In the genomic region with DNA sequence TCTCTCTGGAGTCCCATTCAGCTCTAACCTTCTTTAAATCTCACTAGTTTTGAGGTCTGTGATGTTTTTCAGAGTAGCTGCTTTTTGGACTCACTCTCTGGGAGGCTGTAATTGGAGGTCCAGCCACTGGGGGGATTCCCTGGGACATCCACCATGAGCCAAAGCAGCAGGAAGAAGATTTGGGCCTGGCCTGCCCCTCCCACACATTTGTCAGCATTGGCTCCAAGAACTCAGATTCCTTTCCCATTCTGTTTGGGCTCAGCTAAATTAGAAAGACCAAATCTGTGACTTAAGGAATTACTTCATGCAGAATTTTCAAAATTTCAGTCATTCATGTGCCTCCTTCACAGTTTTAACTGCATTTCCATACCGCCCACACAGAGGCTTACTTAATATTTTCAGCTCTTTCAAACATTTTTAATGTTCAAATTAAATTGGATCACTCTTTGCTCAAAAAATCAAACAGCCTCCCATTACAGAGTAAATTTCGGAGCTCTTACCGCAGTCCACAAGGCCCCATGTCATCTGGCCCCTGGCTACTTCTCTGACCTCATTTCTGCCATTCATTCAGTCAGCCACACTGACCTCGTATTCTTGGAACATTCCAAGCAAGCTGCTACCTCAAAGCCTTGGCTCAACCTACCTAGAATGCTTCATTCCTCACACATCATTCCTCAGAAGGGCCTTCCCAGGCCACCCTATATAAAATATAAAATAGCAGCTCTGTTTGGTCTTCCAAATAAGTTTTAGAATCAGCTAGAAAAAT, we compare ENCODE assay signal across 9 cellular contexts. TPM values are rescaled to one million over a fixed set of nuclear protein-coding genes. Genes with fewer than 3 reads are reported as not detected.
DNase-seq lines count a peak whose midpoint lies in the region; ATAC-seq and TF ChIP-seq lines count a peak whose summit lies in the region.
"Had no signal": no experiment of that assay in that cellular context is flagged by ENCODE, and none has a peak within 500 bp of the region (broad histone marks: within the 10 kb centered on the region; RNA-seq: fewer than 3 reads in every experiment).

No MANE protein-coding gene starts in this region.

- peak; percentile 12; the same call in 1 of the 2 replicates for ATAC-seq in IMR-90 (ENCODE audit: low read depth)
- no peak for ATAC-seq in CD4-positive, alpha-beta T cell (ENCODE audit: poor library complexity)

- H4K5ac ChIP-seq in IMR-90 (ENCODE audit: low read depth, low read length): peak overlapping the region; percentile 27; the same call in 1 of the 2 replicates

- peak overlapping the region; percentile 51 for H2AK9ac ChIP-seq in IMR-90 (replicated peaks; ENCODE audit: low read depth, low read length, poor library complexity)

- no peaks in the 10 kb centered on the region for H3K9me3 ChIP-seq in IMR-90 (ENCODE audit: control insufficient read depth, insufficient read depth, low read length)
- H3K9me3 ChIP-seq in mammary epithelial cell (replicated peaks; ENCODE audit: insufficient read depth, low read length): no peaks in the 10 kb centered on the region
- H3K9me3 ChIP-seq in mesenchymal stem cell (ENCODE audit: control insufficient read depth, low read length): no peaks in the 10 kb centered on the region
- H3K9me3 ChIP-seq in vagina: no peaks in the 10 kb centered on the region
- no peaks in the 10 kb centered on the region for H3K9me3 ChIP-seq in CD4-positive, alpha-beta T cell (ENCODE audit: control insufficient read depth, low read length)
- H3K9me3 ChIP-seq in testis: no peaks in the 10 kb centered on the region

- H3K27ac ChIP-seq in IMR-90 (ENCODE audit: insufficient read depth, low read length): peak overlapping the region; percentile 43
- peak overlapping the region; percentile 20 for H3K27ac ChIP-seq in mammary epithelial cell (ENCODE audit: insufficient read depth, low read depth, low read length)
- no peak overlapping the region for H3K27ac ChIP-seq in mesenchymal stem cell (ENCODE audit: low read length, poor library complexity, severe bottlenecking)
- H3K27ac ChIP-seq in vagina: no peak overlapping the region
- no peak overlapping the region for H3K27ac ChIP-seq in CD4-positive, alpha-beta T cell (ENCODE audit: low read depth, low read length)
- H3K27ac ChIP-seq in testis: no peak overlapping the region

- H2BK12ac ChIP-seq in mesenchymal stem cell (ENCODE audit: low read length in 2 of 2): no peak overlapping the region

- H2AK5ac ChIP-seq in IMR-90 (ENCODE audit: low read depth, low read length): peak overlapping the region; percentile 83
- H2AK5ac ChIP-seq in mesenchymal stem cell (ENCODE audit: low read length, severe bottlenecking): peak overlapping the region; percentile 54

- no peak overlapping the region for H3K27ac Mint-ChIP-seq in CD4-positive, alpha-beta T cell

- WGBS in IMR-90 (ENCODE audit: extremely low coverage in 2 of 2, insufficient read length in 1 of 2), 2 experiments: 77% methylated on average over 3 of the region's 4 CpGs; no CpG with 5 or more reads in 1 of the 2 experiments
- 24% methylated on average over 4 of the region's 4 CpGs for WGBS in mammary epithelial cell (ENCODE audit: low coverage, missing lambda C conversion rate)
- WGBS in mesenchymal stem cell: 75% methylated on average over 4 of the region's 4 CpGs
- WGBS in testis, 2 donors: 83% methylated on average over 4 of the region's 4 CpGs

- no peaks in the 10 kb centered on the region for H3K36me3 Mint-ChIP-seq in CD4-positive, alpha-beta T cell (ENCODE audit: low read depth)

- TF ChIP-seq CTCF in IMR-90 (conservative IDR thresholded peaks at IDR 0.05; ENCODE audit: low read depth, low read length) (peak; percentile 33), mammary epithelial cell (conservative IDR thresholded peaks at IDR 0.05 in 1 of 2, IDR thresholded peaks at IDR 0.05 in 1 of 2; ENCODE audit: extremely low read depth in 1 of 2, insufficient read depth in 1 of 2, low read depth in 1 of 2, low read length in 2 of 2) (peak; percentile 10 to 21), vagina (IDR thresholded peaks at IDR 0.05) (no peak), testis (IDR thresholded peaks at IDR 0.05) (no peak)
- no peak for TF ChIP-seq CTCF in CD4-positive, alpha-beta T cell (IDR thresholded peaks at IDR 0.05)

- H3K4me2 ChIP-seq in IMR-90 (ENCODE audit: low read depth, low read length) (no peak overlapping the region), mammary epithelial cell (ENCODE audit: insufficient read depth, low read depth, low read length) (peak overlapping the region; percentile 11), mesenchymal stem cell (ENCODE audit: low read length, poor library complexity, severe bottlenecking) (no peak overlapping the region)

- H2BK20ac ChIP-seq in IMR-90 (ENCODE audit: low read depth, low read length): peak overlapping the region; percentile 63

- dilution Hi-C loops in IMR-90 (cut with HindIII; ENCODE audit: low sequenced_read_pairs, unreplicated experiment): no loop called here
- dilution Hi-C loops in mammary epithelial cell (cut with HindIII; ENCODE audit: low sequenced_read_pairs): no loop called here

- in situ Hi-C loops in IMR-90 (cut with MboI; ENCODE audit: low sequenced_read_pairs): no loop called here
- in situ Hi-C loops in mammary epithelial cell (cut with MboI; ENCODE audit: low sequenced_read_pairs in 2 of 2): loop anchor here in 1 of 2 donors (10.0 kb wide), 1 partner anchor 109 kb away; no protein-coding TSS in a partner anchor

- H2BK15ac ChIP-seq in IMR-90 (ENCODE audit: low read depth, low read length): peak overlapping the region; percentile 78; the same call in 2 of the 3 replicates
- H2BK15ac ChIP-seq in mesenchymal stem cell (ENCODE audit: low read depth, poor library complexity, severe bottlenecking): no peak overlapping the region

- H3K4me3 Mint-ChIP-seq in CD4-positive, alpha-beta T cell: no peak overlapping the region

- POLR2A ChIA-PET in IMR-90 (lab: Charles Lee; ENCODE audit: unreplicated experiment): interaction anchor here (0.7 to 1.5 kb wide), 3 partner anchors 9 to 67 kb away, joined by 3 to 5 read pairs (median 4); no protein-coding TSS in a partner anchor
- POLR2A ChIA-PET in CD4-positive, alpha-beta T cell (lab: Charles Lee): interaction anchor here (0.5 kb wide), 1 partner anchor 638 kb away, joined by 3 read pairs; no protein-coding TSS in a partner anchor

- H2AFZ ChIP-seq in IMR-90 (replicated peaks; ENCODE audit: low read length, poor library complexity) (peak overlapping the region; percentile 67), mammary epithelial cell (ENCODE audit: low read depth, low read length) (peak overlapping the region; percentile 4), mesenchymal stem cell (ENCODE audit: low read depth, low read length) (no peak overlapping the region)

- H3K4me3 ChIP-seq in IMR-90 (ENCODE audit: insufficient read depth, low read depth, low read length) (no peak overlapping the region), mammary epithelial cell (replicated peaks in 1 of 3; ENCODE audit: insufficient read depth in 1 of 3, low read depth in 2 of 3, low read length in 3 of 3) (no peak overlapping the region), mesenchymal stem cell (ENCODE audit: insufficient read depth in 1 of 2, low read depth in 1 of 2, low read length in 2 of 2) (no peak overlapping the region), vagina (no peak overlapping the region), testis (no peak overlapping the region)

- H3K4ac ChIP-seq in IMR-90 (ENCODE audit: low read depth, low read length) (peak overlapping the region; percentile 83), mesenchymal stem cell (ENCODE audit: low read depth in 1 of 2, low read length in 2 of 2) (no peak overlapping the region)

- no peak for TF ChIP-seq POLR2A in IMR-90 (IDR thresholded peaks at IDR 0.05; ENCODE audit: low read depth, low read length)
- no peak for TF ChIP-seq POLR2A in vagina (IDR thresholded peaks at IDR 0.05)
- no peak for TF ChIP-seq POLR2A in testis (IDR thresholded peaks at IDR 0.05)

- H3K27me3 ChIP-seq in IMR-90 (ENCODE audit: control insufficient read depth, insufficient read depth, low read length) (no peaks in the 10 kb centered on the region), mammary epithelial cell (ENCODE audit: insufficient read depth, low read length) (no peaks in the 10 kb centered on the region), mesenchymal stem cell (ENCODE audit: control insufficient read depth in 1 of 2, insufficient read depth in 1 of 2, low read length in 2 of 2) (no peaks in the 10 kb centered on the region), vagina (no peaks in the 10 kb centered on the region), testis (no peaks in the 10 kb centered on the region)
- H3K27me3 ChIP-seq in CD4-positive, alpha-beta T cell (ENCODE audit: control insufficient read depth, insufficient read depth, low read length): no peaks in the 10 kb centered on the region

- no peaks in the 10 kb centered on the region for H4K20me1 ChIP-seq in IMR-90 (ENCODE audit: insufficient read depth, low read length)
- H4K20me1 ChIP-seq in mammary epithelial cell (ENCODE audit: insufficient read depth, low read length): no peaks in the 10 kb centered on the region

- H3K9ac ChIP-seq in IMR-90 (ENCODE audit: low read depth, low read length): no peak overlapping the region
- no peak overlapping the region for H3K9ac ChIP-seq in mammary epithelial cell (ENCODE audit: insufficient read depth, low read length)
- H3K9ac ChIP-seq in mesenchymal stem cell (ENCODE audit: low read length): peak overlapping the region; percentile 56

- no peak for TF ChIP-seq RAD21 in IMR-90 (IDR thresholded peaks at IDR 0.05; ENCODE audit: low read length)

- H4K8ac ChIP-seq in IMR-90 (ENCODE audit: low read depth in 2 of 2, low read length in 2 of 2): peak overlapping the region in 1 of 2 experiments; percentile 62; a peak in 3 of 4 replicates
- H4K8ac ChIP-seq in mesenchymal stem cell (ENCODE audit: low read length): no peak overlapping the region

- no peaks in the 10 kb centered on the region for H3K27me3 Mint-ChIP-seq in CD4-positive, alpha-beta T cell

- H3K18ac ChIP-seq in IMR-90 (ENCODE audit: low read depth, low read length) (peak overlapping the region; percentile 21; the same call in 1 of the 2 replicates), mesenchymal stem cell (ENCODE audit: low read depth in 1 of 2, low read length in 2 of 2) (no peak overlapping the region)

- CTCF ChIA-PET in IMR-90 (lab: Yijun Ruan, JAX): interaction anchor here (0.5 to 1.7 kb wide), 8 partner anchors 9 to 1117 kb away, joined by 3 to 6 read pairs (median 4); no protein-coding TSS in a partner anchor
- CTCF ChIA-PET in mammary epithelial cell (lab: Charles Lee; ENCODE audit: low non-redundant PET): no interaction called here
- CTCF ChIA-PET in CD4-positive, alpha-beta T cell (lab: Charles Lee): no interaction called here

- H3K79me1 ChIP-seq in IMR-90 (ENCODE audit: low read depth in 1 of 2, low read length in 2 of 2) (0 out of 4 replicates have a peak, but pooled peaks cover 0 to 5% of the 10 kb centered on the region in 2 experiments), mesenchymal stem cell (replicated peaks; ENCODE audit: low read length, poor library complexity, severe bottlenecking) (no peaks in the 10 kb centered on the region)

- no peaks in the 10 kb centered on the region for H3K9me3 Mint-ChIP-seq in CD4-positive, alpha-beta T cell

- BruUV-seq in IMR-90 (replicated peaks; lab: Mats Ljungman, UMichigan) (no TSS peak), mammary epithelial cell (replicated peaks; lab: Mats Ljungman, UMichigan) (no TSS peak)

- H4K91ac ChIP-seq in IMR-90 (ENCODE audit: insufficient read depth, low read depth, low read length): peak overlapping the region; percentile 60
- H4K91ac ChIP-seq in mesenchymal stem cell (ENCODE audit: low read length): no peak overlapping the region

- intact Hi-C loops in IMR-90 (cut with micrococcal nuclease) (no loop called here), mammary epithelial cell (cut with micrococcal nuclease) (loop anchor here (2.0 to 10.0 kb wide), 2 partner anchors 77 to 459 kb away; no protein-coding TSS in a partner anchor), vagina (cut with DNase I) (no loop called here), testis (cut with DNase I; ENCODE audit: low total_unique reads) (no loop called here)
- intact Hi-C loops in CD4-positive, alpha-beta T cell (cut with DNase I, micrococcal nuclease): no loop called here

- H2BK5ac ChIP-seq in IMR-90 (ENCODE audit: low read depth, low read length, poor library complexity, severe bottlenecking) (peak overlapping the region; percentile 50), mesenchymal stem cell (ENCODE audit: low read depth, low read length, poor library complexity, severe bottlenecking) (no peak overlapping the region)

- peaks cover 38% of the 10 kb centered on the region for H3K9me1 ChIP-seq in IMR-90 (ENCODE audit: insufficient read depth, low read length)

- H3K23ac ChIP-seq in IMR-90 (ENCODE audit: low read depth, low read length): no peak overlapping the region
- H3K23ac ChIP-seq in mesenchymal stem cell (ENCODE audit: low read length in 2 of 2): no peak overlapping the region

- peaks cover 30% of the 10 kb centered on the region for H3K4me1 ChIP-seq in IMR-90 (ENCODE audit: control insufficient read depth, insufficient read depth, low read length)
- peaks cover 67% of the 10 kb centered on the region for H3K4me1 ChIP-seq in mammary epithelial cell (ENCODE audit: insufficient read depth, low read length)
- H3K4me1 ChIP-seq in mesenchymal stem cell (ENCODE audit: control insufficient read depth, insufficient read depth, low read depth, low read length): peaks cover 9% of the 10 kb centered on the region
- H3K4me1 ChIP-seq in vagina: peaks cover 11% of the 10 kb centered on the region
- no peaks in the 10 kb centered on the region for H3K4me1 ChIP-seq in testis

- no peaks in the 10 kb centered on the region for H3K79me2 ChIP-seq in mammary epithelial cell (ENCODE audit: insufficient read depth, low read length)

- H2BK120ac ChIP-seq in IMR-90 (ENCODE audit: low read depth, low read length) (peak overlapping the region; percentile 63), mesenchymal stem cell (ENCODE audit: low read depth, low read length) (no peak overlapping the region)

- peaks cover 14% of the 10 kb centered on the region for H3K4me1 Mint-ChIP-seq in CD4-positive, alpha-beta T cell (ENCODE audit: low read depth)

- H3K56ac ChIP-seq in IMR-90 (ENCODE audit: extremely low read depth, insufficient read depth, low read length): 0 out of 2 replicates have a peak overlapping the region, but pooled peaks have one; percentile 11

- H3K36me3 ChIP-seq in IMR-90 (ENCODE audit: control insufficient read depth, insufficient read depth, low read length) (no peaks in the 10 kb centered on the region), mammary epithelial cell (ENCODE audit: insufficient read depth, low read length) (no peaks in the 10 kb centered on the region), mesenchymal stem cell (ENCODE audit: control insufficient read depth in 1 of 2, insufficient read depth in 2 of 2, low read depth in 1 of 2, low read length in 2 of 2) (no peaks in the 10 kb centered on the region), vagina (no peaks in the 10 kb centered on the region), testis (ENCODE audit: low read depth, missing control alignments) (no peaks in the 10 kb centered on the region)

- H3K14ac ChIP-seq in IMR-90 (replicated peaks; ENCODE audit: low read depth, low read length) (peak overlapping the region; percentile 29; the same call in 1 of the 2 replicates), mesenchymal stem cell (ENCODE audit: low read length in 2 of 2) (no peak overlapping the region)

- DNase-seq in AG08396 (ENCODE audit: low spot score): peak; percentile 24
- peak; percentile 58 for DNase-seq in IMR-90
- DNase-seq in mammary epithelial cell: peak; percentile 48
- no peak for DNase-seq in mesenchymal stem cell
- no peak for DNase-seq in vagina (ENCODE audit: extremely low spot score in 2 of 2)
- DNase-seq in activated naive CD4-positive, alpha-beta T cell treated with anti-CD3 and anti-CD28 coated beads, Interleukin-2, amount 50 U/mL, for 16 hours: no peak
- DNase-seq in CD4-positive, alpha-beta T cell: no peak
- DNase-seq in testis: no peak
- DNase-seq: NCI-H2171 had no signal

RNA-seq across cellular contexts. Expression of a gene that starts 54.5 kb away (rescaled TPM):
- total RNA-seq in IMR-90 (2012; rRNA removed) (106 and 155 TPM in 2 replicates), mammary epithelial cell (100 to 1,000 TPM; 125 to 141 TPM), vagina (32.7 TPM), testis (10 to 100 TPM; 57.4 to 62.6 TPM)
- polyA plus RNA-seq in IMR-90 (2012; rRNA removed) (64.8 and 85.5 TPM in 2 replicates), mammary epithelial cell (50.0 TPM), testis (ENCODE audit: insufficient read depth, low read depth, low replicate concordance) (37.3 TPM)
- 13.2 and 50.0 TPM in 2 replicates for polyA plus RNA-seq in IMR-90 (2012; cell fraction: cytosol; rRNA removed)
- 20.2 and 33.9 TPM in 2 replicates for polyA plus RNA-seq in IMR-90 (2012; cell fraction: nucleus; rRNA removed; ENCODE audit: low replicate concordance)
- polyA minus RNA-seq in mammary epithelial cell: 37.4 TPM
- polyA plus RNA-seq in mesenchymal stem cell (2013, experiment 1 of 2): 60.2 TPM
- 61.9 TPM for polyA plus RNA-seq in mesenchymal stem cell (2013, experiment 2 of 2)
- 10 to 100 TPM; 20.7 to 21.2 TPM for total RNA-seq in CD4-positive, alpha-beta T cell

Comparison
In these comparisons a context has a peak if more than half of its experiments do, and no peak if none do; other contexts are left out.
1. DNase-seq: peak in AG08396 (single experiment), IMR-90 (single experiment) and mammary epithelial cell (single experiment); none in mesenchymal stem cell (single experiment), vagina (0 of 2), activated naive CD4-positive, alpha-beta T cell treated with anti-CD3 and anti-CD28 coated beads, Interleukin-2, amount 50 U/mL, for 16 hours (single experiment), CD4-positive, alpha-beta T cell (0 of 10) and testis (single experiment).
2. H3K27ac ChIP-seq: peak in IMR-90 (single experiment) and mammary epithelial cell (single experiment); none in mesenchymal stem cell (single experiment), vagina (single experiment), CD4-positive, alpha-beta T cell (single experiment) and testis (0 of 2).
3. CTCF ChIP-seq: peak in IMR-90 (single experiment) and mammary epithelial cell (2 of 2); none in vagina (0 of 3), CD4-positive, alpha-beta T cell (single experiment) and testis (0 of 3).